Comparison of ENCODE assay signal across 25 cellular contexts in genomic region chr10:8614054-8614565, GRCh38.
A peak's percentile ranks its signal among the peaks of the same experiment; 100 is the strongest.
DNase-seq lines count a peak whose midpoint lies in the region; ATAC-seq, FAIRE-seq and TF ChIP-seq lines count a peak whose summit lies in the region.
"Had no signal": no experiment of that assay in that cellular context is flagged by ENCODE, and none has a peak within 500 bp of the region (broad histone marks: within the 10 kb centered on the region; RNA-seq: fewer than 3 reads in every experiment).

No MANE protein-coding gene starts in this region.

- H3K9ac ChIP-seq in kidney (ENCODE audit: low read length in 2 of 2), result no peak overlapping the region
- H3K9ac ChIP-seq: BLaER1 had no signal

- H3K27ac Mint-ChIP-seq in MCF 10A (ENCODE audit: low read depth, unreplicated experiment) (peak overlapping the region; percentile 6), endothelial cell (ENCODE audit: unreplicated experiment) (no peak overlapping the region)
- H3K27ac Mint-ChIP-seq: CD4-positive, alpha-beta memory T cell; GM23338 had no signal

- intact Hi-C loops in MCF 10A (cut with micrococcal nuclease) (no loop called here), breast epithelium (cut with DNase I; ENCODE audit: low total_unique reads) (no loop called here), kidney (cut with DNase I) (no loop called here)

- BruUV-seq in MCF 10A (replicated peaks; lab: Mats Ljungman, UMichigan), result no TSS peak

- ATAC-seq in foreskin keratinocyte, result peak; percentile 64
- no peak for ATAC-seq in HG03159 (IDR thresholded peaks at IDR 0.05; ENCODE audit: unreplicated experiment)
- ATAC-seq: GM12878, GM23338 had no signal

- H3K4me1 ChIP-seq in breast epithelium, result no peaks in the 10 kb centered on the region
- peaks cover 15% of the 10 kb centered on the region for H3K4me1 ChIP-seq in foreskin keratinocyte
- no peaks in the 10 kb centered on the region for H3K4me1 ChIP-seq in kidney (ENCODE audit: control insufficient read depth in 1 of 2, insufficient read depth in 1 of 2, low read depth in 1 of 2, low read length in 2 of 2)

- no peak overlapping the region for H3K27ac ChIP-seq in breast epithelium
- no peak overlapping the region for H3K27ac ChIP-seq in foreskin keratinocyte
- no peak overlapping the region for H3K27ac ChIP-seq in kidney (ENCODE audit: low read depth in 2 of 2, low read length in 2 of 2)
- H3K27ac ChIP-seq: BLaER1, SK-N-MC had no signal

- H3K4me1 Mint-ChIP-seq in MCF 10A (ENCODE audit: insufficient read depth, unreplicated experiment), result peaks cover 18% of the 10 kb centered on the region
- H3K4me1 Mint-ChIP-seq in endothelial cell (ENCODE audit: unreplicated experiment), result peaks cover 4% of the 10 kb centered on the region
- H3K4me1 Mint-ChIP-seq: GM23338 had no signal

- TF ChIP-seq CTCF in MCF 10A (IDR thresholded peaks at IDR 0.05; ENCODE audit: unreplicated experiment) (no peak), breast epithelium (IDR thresholded peaks at IDR 0.05) (no peak), foreskin keratinocyte (conservative IDR thresholded peaks at IDR 0.05) (no peak), endothelial cell (IDR thresholded peaks at IDR 0.05; ENCODE audit: unreplicated experiment) (no peak), kidney (IDR thresholded peaks at IDR 0.05; ENCODE audit: borderline replicate concordance, extremely low read depth, insufficient read depth) (no peak)

- no peaks in the 10 kb centered on the region for H3K9me3 ChIP-seq in breast epithelium
- H3K9me3 ChIP-seq in kidney (ENCODE audit: control insufficient read depth in 1 of 2, low read length in 2 of 2), result no peaks in the 10 kb centered on the region

- H3K36me3 Mint-ChIP-seq in MCF 10A (ENCODE audit: insufficient read depth, unreplicated experiment) (no peaks in the 10 kb centered on the region), endothelial cell (ENCODE audit: low read depth, unreplicated experiment) (no peaks in the 10 kb centered on the region)
- H3K36me3 Mint-ChIP-seq: CD4-positive, alpha-beta memory T cell had no signal

- H3K9me3 Mint-ChIP-seq in MCF 10A (ENCODE audit: unreplicated experiment) (peaks cover 10% of the 10 kb centered on the region), endothelial cell (ENCODE audit: unreplicated experiment) (no peaks in the 10 kb centered on the region)

- POLR2A ChIA-PET in MCF 10A (lab: Yijun Ruan, JAX), result no interaction called here

- TF ChIP-seq POLR2A in breast epithelium (IDR thresholded peaks at IDR 0.05), result no peak

- no peak overlapping the region for H3K4me3 ChIP-seq in breast epithelium
- H3K4me3 ChIP-seq in kidney (ENCODE audit: low read length in 2 of 2), result no peak overlapping the region
- H3K4me3 ChIP-seq: BLaER1, GM12878, GM23338, SK-N-MC had no signal

- H3K4me3 Mint-ChIP-seq in MCF 10A (ENCODE audit: unreplicated experiment), result no peak overlapping the region
- no peak overlapping the region for H3K4me3 Mint-ChIP-seq in endothelial cell (ENCODE audit: unreplicated experiment)
- H3K4me3 Mint-ChIP-seq: CD4-positive, alpha-beta memory T cell; GM23338 had no signal

- DNase-seq in MCF 10A (ENCODE audit: unreplicated experiment) (no peak), breast epithelium (ENCODE audit: low spot score in 2 of 2) (no peak), RKO (ENCODE audit: low spot score) (peak; percentile 25), foreskin keratinocyte (peak in 1 of 2 donors; percentile 60), endothelial cell (ENCODE audit: low spot score) (no peak), kidney (no peak)
- no peak for DNase-seq in stimulated activated CD8-positive, alpha-beta memory T cell treated with anti-CD3 and anti-CD28 coated beads, Interleukin-4, amount 100 ng/mL, for 48 hours
- DNase-seq: CD4-positive, alpha-beta memory T cell; EL; HCEC 1CT; KG1; NCI-H1105; NCI-H1694 treated with DMSO at 0.1 percent for 48 hours; NCI-H2107; NCI-H510A; NCI-H748 treated with DMSO at 0.1 percent for 48 hours; NK-92 treated with Interleukin-12 subunit alpha and Interleukin-12 subunit beta, amount 100 ng/mL, for 24 hours; SHP77 had no signal

- H3K27me3 ChIP-seq in breast epithelium (no peaks in the 10 kb centered on the region), foreskin keratinocyte (no peaks in the 10 kb centered on the region)
- H3K27me3 ChIP-seq: BLaER1 had no signal

- H3K36me3 ChIP-seq in breast epithelium (no peaks in the 10 kb centered on the region), kidney (ENCODE audit: control insufficient read depth in 1 of 2, insufficient read depth in 2 of 2, low read length in 2 of 2) (no peaks in the 10 kb centered on the region)
- H3K36me3 ChIP-seq: BLaER1 had no signal

- no peak for FAIRE-seq in kidney (lab: Jason Lieb, UNC)
- FAIRE-seq: GM12878, GM19239, RCC 7860 had no signal

- H3K27me3 Mint-ChIP-seq in MCF 10A (ENCODE audit: insufficient read depth, unreplicated experiment), result no peaks in the 10 kb centered on the region
- no peaks in the 10 kb centered on the region for H3K27me3 Mint-ChIP-seq in endothelial cell (ENCODE audit: unreplicated experiment)

- CTCF ChIA-PET in MCF 10A (lab: Yijun Ruan, JAX), result interaction anchor here (1.0 kb wide), 1 partner anchor 13 kb away, joined by 3 read pairs; no protein-coding TSS in a partner anchor
